ENCODE assay signal across 22 cellular contexts in genomic region chr5:157197088-157197487, GRCh38. TPM values are rescaled to one million over a fixed set of nuclear protein-coding genes. Genes with fewer than 3 reads are reported as not detected.
DNase-seq lines count a peak whose midpoint lies in the region; ATAC-seq and TF ChIP-seq lines count a peak whose summit lies in the region.
"Had no signal": no experiment of that assay in that cellular context is flagged by ENCODE, and none has a peak within 500 bp of the region (broad histone marks: within the 10 kb centered on the region; RNA-seq: fewer than 3 reads in every experiment).

No MANE protein-coding gene starts in this region.

- no peak for TF ChIP-seq CTCF in HFFc6 (IDR thresholded peaks at IDR 0.05)

- peak overlapping the region; percentile 1 for H3K4me3 ChIP-seq in CD8-positive, alpha-beta memory T cell (ENCODE audit: low read length)
- H3K4me3 ChIP-seq: A549, adrenal gland, transverse colon had no signal

- CTCF ChIA-PET in CD8-positive, alpha-beta memory T cell (lab: Charles Lee): interaction anchor here (1.3 to 6.1 kb wide), 3 partner anchors 10 to 63 kb away, joined by 3 to 24 read pairs (median 5); no protein-coding TSS in a partner anchor
- CTCF ChIA-PET in activated CD4-positive, alpha-beta memory T cell treated with anti-CD3 and anti-CD28 coated beads for 36 hours (lab: Charles Lee): interaction anchor here (1.1 to 3.9 kb wide), 3 partner anchors 22 to 48 kb away, joined by 3 to 20 read pairs (median 3); no protein-coding TSS in a partner anchor

- peaks cover 0 to 3% of the 10 kb centered on the region in 2 donors for H3K27me3 Mint-ChIP-seq in CD8-positive, alpha-beta memory T cell
- H3K27me3 Mint-ChIP-seq in activated CD4-positive, alpha-beta memory T cell treated with anti-CD3 and anti-CD28 coated beads for 36 hours: no peaks in the 10 kb centered on the region
- no peaks in the 10 kb centered on the region for H3K27me3 Mint-ChIP-seq in effector memory CD8-positive, alpha-beta T cell
- peaks cover 5% of the 10 kb centered on the region for H3K27me3 Mint-ChIP-seq in HFFc6 (ENCODE audit: insufficient read depth)
- H3K27me3 Mint-ChIP-seq: stimulated activated naive B cell treated with anti-CD40 and anti-IgM and Interleukin-4, amounts not matched to agents 10 μg/mL and 1 μg/mL and 100 μg/mL, for 72 hours had no signal

- no peaks in the 10 kb centered on the region for H3K27me3 ChIP-seq in CD8-positive, alpha-beta memory T cell (ENCODE audit: insufficient read depth, low read length, poor library complexity, severe bottlenecking)
- H3K27me3 ChIP-seq: adrenal gland, transverse colon had no signal

- H3K36me3 Mint-ChIP-seq in CD8-positive, alpha-beta memory T cell: peaks cover 10 to 85% (median 38%) of the 10 kb centered on the region in 3 donors
- peaks cover 80% of the 10 kb centered on the region for H3K36me3 Mint-ChIP-seq in activated CD4-positive, alpha-beta memory T cell treated with anti-CD3 and anti-CD28 coated beads for 36 hours
- H3K36me3 Mint-ChIP-seq in effector memory CD8-positive, alpha-beta T cell (ENCODE audit: insufficient read depth): peaks cover 81% of the 10 kb centered on the region
- no peaks in the 10 kb centered on the region for H3K36me3 Mint-ChIP-seq in HFFc6 (ENCODE audit: low read depth)
- H3K36me3 Mint-ChIP-seq: stimulated activated naive B cell treated with anti-CD40 and anti-IgM and Interleukin-4, amounts not matched to agents 10 μg/mL and 1 μg/mL and 100 μg/mL, for 72 hours had no signal

- POLR2A ChIA-PET in CD8-positive, alpha-beta memory T cell (lab: Charles Lee): interaction anchor here (0.7 to 9.1 kb wide), 5 partner anchors 10 to 52 kb away, joined by 3 to 66 read pairs (median 4); partner anchors contain the start of gene ITK
- POLR2A ChIA-PET in activated CD4-positive, alpha-beta memory T cell treated with anti-CD3 and anti-CD28 coated beads for 36 hours (lab: Charles Lee): interaction anchor here (0.5 to 24.1 kb wide), 6 partner anchors 10 to 50 kb away, joined by 3 to 368 read pairs (median 8); partner anchors contain the start of gene ITK

- peak overlapping the region; percentile 3 to 83 (median 71) for H3K4me3 Mint-ChIP-seq in CD8-positive, alpha-beta memory T cell
- peak overlapping the region; percentile 57 for H3K4me3 Mint-ChIP-seq in activated CD4-positive, alpha-beta memory T cell treated with anti-CD3 and anti-CD28 coated beads for 36 hours
- peak overlapping the region; percentile 61 to 98 for H3K4me3 Mint-ChIP-seq in effector memory CD8-positive, alpha-beta T cell
- H3K4me3 Mint-ChIP-seq in HFFc6: no peak overlapping the region
- H3K4me3 Mint-ChIP-seq: stimulated activated naive B cell treated with anti-CD40 and anti-IgM and Interleukin-4, amounts not matched to agents 10 μg/mL and 1 μg/mL and 100 μg/mL, for 72 hours had no signal

- H3K27ac Mint-ChIP-seq in CD8-positive, alpha-beta memory T cell: peak overlapping the region; percentile 68 to 97 (median 88)
- peak overlapping the region; percentile 95 for H3K27ac Mint-ChIP-seq in activated CD4-positive, alpha-beta memory T cell treated with anti-CD3 and anti-CD28 coated beads for 36 hours
- peak overlapping the region; percentile 30 to 85 for H3K27ac Mint-ChIP-seq in effector memory CD8-positive, alpha-beta T cell
- H3K27ac Mint-ChIP-seq in HFFc6: no peak overlapping the region
- H3K27ac Mint-ChIP-seq: stimulated activated naive B cell treated with anti-CD40 and anti-IgM and Interleukin-4, amounts not matched to agents 10 μg/mL and 1 μg/mL and 100 μg/mL, for 72 hours had no signal

- peaks cover 0 to 2% (median 0%) of the 10 kb centered on the region in 5 donors for H3K9me3 Mint-ChIP-seq in CD8-positive, alpha-beta memory T cell
- no peaks in the 10 kb centered on the region for H3K9me3 Mint-ChIP-seq in activated CD4-positive, alpha-beta memory T cell treated with anti-CD3 and anti-CD28 coated beads for 36 hours
- no peaks in the 10 kb centered on the region for H3K9me3 Mint-ChIP-seq in effector memory CD8-positive, alpha-beta T cell
- no peaks in the 10 kb centered on the region for H3K9me3 Mint-ChIP-seq in HFFc6

- H3K27ac ChIP-seq in CD8-positive, alpha-beta memory T cell (ENCODE audit: low read depth, low read length): peak overlapping the region; percentile 21
- H3K27ac ChIP-seq: A549, adrenal gland, C4-2B, transverse colon, VCaP had no signal

- peak; percentile 42 for ATAC-seq in effector memory CD8-positive, alpha-beta T cell (replicated peaks)
- ATAC-seq: A549; stimulated activated naive B cell treated with anti-CD40 and anti-IgM and Interleukin-4, amounts not matched to agents 10 μg/mL and 1 μg/mL and 100 μg/mL, for 72 hours had no signal

- DNase-seq in NCI-H2227 (lab: John Stamatoyannopoulos, UW; ENCODE audit: unreplicated experiment) (peak; percentile 0), NCI-H2227 treated with DMSO at 0.1 percent for 48 hours (lab: John Stamatoyannopoulos, UW) (no peak), HFFc6 (no peak), OCI-M1 (lab: John Stamatoyannopoulos, UW) (no peak), SHP77 treated with DMSO at 0.1 percent for 48 hours (lab: John Stamatoyannopoulos, UW) (no peak)
- peak in 3 of 5 donors; percentile 41 to 66 (median 63) for DNase-seq in CD8-positive, alpha-beta memory T cell
- peak; percentile 55 for DNase-seq in activated CD4-positive, alpha-beta memory T cell treated with anti-CD3 and anti-CD28 coated beads for 36 hours
- DNase-seq in effector memory CD8-positive, alpha-beta T cell: no peak
- DNase-seq: adrenal gland; DMS53; effector CD8-positive, alpha-beta T cell; glutamatergic neuron; KG1; NCI-H774; stimulated activated naive B cell treated with anti-CD40 and anti-IgM and Interleukin-4, amounts not matched to agents 10 μg/mL and 1 μg/mL and 100 μg/mL, for 72 hours; transverse colon had no signal

- intact Hi-C loops in activated CD4-positive, alpha-beta memory T cell treated with anti-CD3 and anti-CD28 coated beads for 36 hours (cut with micrococcal nuclease): no loop called here

- peaks cover 22% of the 10 kb centered on the region for H3K36me3 ChIP-seq in CD8-positive, alpha-beta memory T cell (ENCODE audit: insufficient read depth, low read length)
- H3K36me3 ChIP-seq: adrenal gland, transverse colon had no signal

- no peaks in the 10 kb centered on the region for H3K9me3 ChIP-seq in CD8-positive, alpha-beta memory T cell (ENCODE audit: low read length)
- H3K9me3 ChIP-seq: adrenal gland, transverse colon had no signal

- peaks cover 98% of the 10 kb centered on the region for H3K4me1 ChIP-seq in CD8-positive, alpha-beta memory T cell (ENCODE audit: insufficient read depth, low read length)
- H3K4me1 ChIP-seq: A549, adrenal gland, transverse colon had no signal

- H3K4me1 Mint-ChIP-seq in CD8-positive, alpha-beta memory T cell: peaks cover 88 to 100% (median 100%) of the 10 kb centered on the region in 3 donors
- peaks cover 95% of the 10 kb centered on the region for H3K4me1 Mint-ChIP-seq in activated CD4-positive, alpha-beta memory T cell treated with anti-CD3 and anti-CD28 coated beads for 36 hours (ENCODE audit: low read depth)
- H3K4me1 Mint-ChIP-seq in effector memory CD8-positive, alpha-beta T cell (ENCODE audit: low read depth in 2 of 2): peaks cover 59 to 77% of the 10 kb centered on the region in 2 donors
- no peaks in the 10 kb centered on the region for H3K4me1 Mint-ChIP-seq in HFFc6 (ENCODE audit: low read depth)

RNA-seq across cellular contexts. Expression of gene ITK, which starts 16.4 kb away (rescaled TPM):
- total RNA-seq in CD8-positive, alpha-beta memory T cell: 100 to 1,000 TPM; 150 to 162 TPM
- 129 TPM for polyA plus RNA-seq in CD8-positive, alpha-beta memory T cell
- 100 to 1,000 TPM; 236 to 240 TPM for total RNA-seq in activated CD4-positive, alpha-beta memory T cell treated with anti-CD3 and anti-CD28 coated beads for 36 hours
- not detected for total RNA-seq in HFFc6 (2021; fragmentation: NEBNext Ultra II Directional; extraction: Animal tissue kit (Norgen Biotek cat#: 25700))
- polyA plus RNA-seq: A549, fibroblast of lung had no signal

RNA-seq across cellular contexts. Expression of gene GARIN3, which starts 31.0 kb away (rescaled TPM):
- total RNA-seq in CD8-positive, alpha-beta memory T cell: under 1 TPM; 0.29 to 0.50 TPM
- not detected for polyA plus RNA-seq in CD8-positive, alpha-beta memory T cell
- total RNA-seq in activated CD4-positive, alpha-beta memory T cell treated with anti-CD3 and anti-CD28 coated beads for 36 hours: 1 to 10 TPM; 1.3 to 1.4 TPM
- not detected for total RNA-seq in HFFc6 (2021; fragmentation: NEBNext Ultra II Directional; extraction: Animal tissue kit (Norgen Biotek cat#: 25700))
- total RNA-seq: adrenal gland, fibroblast of lung, liver, omental fat pad, transverse colon had no signal
- polyA plus RNA-seq: A549, adrenal gland, fibroblast of lung, liver had no signal

RNA-seq across cellular contexts. Expression of gene MED7, which starts 54.4 kb away (rescaled TPM):
- 10 to 100 TPM; 12.6 to 14.7 TPM for total RNA-seq in CD8-positive, alpha-beta memory T cell
- polyA plus RNA-seq in CD8-positive, alpha-beta memory T cell: 15.7 TPM
- 10 to 100 TPM; 17.2 to 19.2 TPM for total RNA-seq in activated CD4-positive, alpha-beta memory T cell treated with anti-CD3 and anti-CD28 coated beads for 36 hours
- 10 to 100 TPM in 5 of 6 experiments, 1 to 10 TPM in 1; 9.3 to 11.0 (median 10.7) TPM for total RNA-seq in HFFc6 (2021; fragmentation: NEBNext Ultra II Directional; extraction: Animal tissue kit (Norgen Biotek cat#: 25700))

Comparison
In these comparisons a context has a peak if more than half of its experiments do, and no peak if none do; other contexts are left out.
1. DNase-seq: peak in NCI-H2227 (single experiment), CD8-positive, alpha-beta memory T cell (3 of 5) and activated CD4-positive, alpha-beta memory T cell treated with anti-CD3 and anti-CD28 coated beads for 36 hours (single experiment); none in NCI-H2227 treated with DMSO at 0.1 percent for 48 hours (single experiment), effector memory CD8-positive, alpha-beta T cell (0 of 3), HFFc6 (single experiment), OCI-M1 (single experiment) and SHP77 treated with DMSO at 0.1 percent for 48 hours (single experiment).
2. RNA of gene ITK, which starts 16.4 kb away (total RNA-seq): 236 to 240 TPM in activated CD4-positive, alpha-beta memory T cell treated with anti-CD3 and anti-CD28 coated beads for 36 hours and 150 to 162 TPM in CD8-positive, alpha-beta memory T cell; not detected in HFFc6; every median in the first group is over 100 times any median in the second.